ENCODE assay signal across 27 cellular contexts in the genomic region with DNA sequence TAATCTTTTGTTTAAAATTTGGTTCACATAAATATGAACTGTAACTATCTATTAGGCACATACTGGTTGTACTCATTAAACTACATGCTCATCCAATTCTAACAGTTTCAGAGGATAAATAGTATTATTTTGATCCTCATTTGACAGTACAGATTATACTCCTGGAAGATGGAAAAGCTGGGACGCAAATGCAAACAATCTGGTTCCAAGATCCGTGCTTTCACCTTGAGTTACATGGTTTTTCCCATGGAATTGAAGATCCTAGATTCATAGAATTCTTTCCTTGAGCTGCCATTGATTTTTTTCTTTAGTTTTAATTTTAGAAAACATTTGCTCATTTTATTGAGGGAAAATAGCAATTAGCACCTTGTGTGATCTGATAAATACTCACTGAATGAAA.
"Had no signal": no experiment of that assay in that cellular context is flagged by ENCODE, and none has a peak within 500 bp of the region (broad histone marks: within the 10 kb centered on the region; RNA-seq: fewer than 3 reads in every experiment).

No MANE protein-coding gene starts in this region.

- H3K4me1 ChIP-seq: colonic mucosa, gastrocnemius medialis had no signal

- H3K36me3 ChIP-seq: colonic mucosa, esophagus muscularis mucosa, esophagus squamous epithelium, gastrocnemius medialis, gastroesophageal sphincter, heart left ventricle, heart right ventricle had no signal

- H3K27ac ChIP-seq: colonic mucosa, coronary artery, dorsolateral prefrontal cortex, epithelial cell of prostate, esophagus muscularis mucosa, esophagus squamous epithelium, foreskin keratinocyte, gastrocnemius medialis, gastroesophageal sphincter, heart left ventricle, heart right ventricle had no signal

- H3K9me3 Mint-ChIP-seq: dendritic cell treated with granulocyte-macrophage colony-stimulating factor and Interleukin-4, amounts not matched to agents 40 ng/mL and 50 ng/mL, for 4 days; endodermal cell had no signal

- H3K27ac Mint-ChIP-seq: dendritic cell treated with granulocyte-macrophage colony-stimulating factor and Interleukin-4, amounts not matched to agents 40 ng/mL and 50 ng/mL, for 4 days; effector memory CD8-positive, alpha-beta T cell; endodermal cell had no signal

- H3K9me3 ChIP-seq: colonic mucosa, esophagus muscularis mucosa, esophagus squamous epithelium, gastrocnemius medialis, gastroesophageal sphincter, heart left ventricle, heart right ventricle had no signal

- H3K27me3 Mint-ChIP-seq: dendritic cell treated with granulocyte-macrophage colony-stimulating factor and Interleukin-4, amounts not matched to agents 40 ng/mL and 50 ng/mL, for 4 days; effector memory CD8-positive, alpha-beta T cell had no signal

- H3K4me3 ChIP-seq: colonic mucosa, coronary artery, dorsolateral prefrontal cortex, esophagus muscularis mucosa, esophagus squamous epithelium, gastrocnemius medialis, gastroesophageal sphincter, heart left ventricle, heart right ventricle had no signal

- FAIRE-seq: colon, endometrium, endothelial cell of umbilical vein, frontal cortex had no signal

- H3K4me3 Mint-ChIP-seq: dendritic cell treated with granulocyte-macrophage colony-stimulating factor and Interleukin-4, amounts not matched to agents 40 ng/mL and 50 ng/mL, for 4 days; effector memory CD8-positive, alpha-beta T cell; endodermal cell had no signal

- DNase-seq: colonic mucosa; cortex of kidney; dermis blood vessel endothelial cell; dorsolateral prefrontal cortex; effector CD4-positive, alpha-beta T cell; effector CD8-positive, alpha-beta T cell; effector memory CD4-positive, alpha-beta T cell; effector memory CD8-positive, alpha-beta T cell; endodermal cell; erythroblast; esophagus squamous epithelium; foreskin keratinocyte; foreskin melanocyte; gastrocnemius medialis; glutamatergic neuron; head of caudate nucleus; heart left ventricle; heart right ventricle had no signal

- H3K27me3 ChIP-seq: colonic mucosa, dorsolateral prefrontal cortex, esophagus muscularis mucosa, esophagus squamous epithelium, foreskin keratinocyte, gastrocnemius medialis, gastroesophageal sphincter, heart left ventricle, heart right ventricle had no signal
